Comparison of ENCODE assay signal across 7 cellular contexts in the genomic region with DNA sequence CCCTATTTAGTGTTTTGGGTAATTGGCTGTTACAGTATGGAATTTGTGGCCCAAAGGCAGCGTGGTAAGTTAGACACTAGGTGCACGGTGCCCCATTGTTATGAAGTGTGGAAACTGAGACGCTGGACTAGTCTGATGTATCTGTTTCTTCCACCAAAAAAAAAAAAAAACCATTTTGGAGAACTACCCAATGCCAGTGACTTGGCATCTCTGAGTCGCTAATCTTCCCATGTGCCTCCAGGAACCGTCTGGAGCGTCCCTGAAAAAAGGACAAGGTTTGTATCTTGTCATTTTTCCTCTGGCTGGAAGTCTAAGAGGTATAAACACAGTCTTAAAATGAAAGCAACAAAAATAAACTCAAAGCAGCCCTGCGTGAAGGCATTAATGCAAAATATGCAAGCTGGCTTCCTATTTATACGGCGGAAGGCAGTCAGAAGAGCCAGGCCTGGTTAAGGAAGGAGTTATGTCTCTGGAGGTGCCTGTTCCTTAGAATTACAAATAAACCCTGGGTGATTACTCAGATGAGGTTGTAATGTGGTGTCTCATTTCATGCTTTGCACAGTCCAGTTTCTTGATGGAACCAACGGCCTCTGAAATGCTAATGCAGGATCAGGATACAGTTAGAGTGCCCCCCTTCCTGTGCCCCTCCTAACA. TPM values are rescaled to one million over a fixed set of nuclear protein-coding genes. Genes with fewer than 3 reads are reported as not detected.
DNase-seq lines count a peak whose midpoint lies in the region; ATAC-seq and FAIRE-seq lines count a peak whose summit lies in the region.

No MANE protein-coding gene starts in this region.

- DNase-seq in HT1080 (ENCODE audit: low read depth) (peak; percentile 65), astrocyte of the hippocampus (ENCODE audit: low read depth, low spot score) (peak; percentile 82), substantia nigra (lab: John Stamatoyannopoulos, UW) (no peak), RCC 7860 (ENCODE audit: low spot score) (no peak)
- DNase-seq in stimulated activated CD8-positive, alpha-beta memory T cell treated with anti-CD3 and anti-CD28 coated beads, Interleukin-4, amount 100 ng/mL, for 48 hours: no peak

- H3K27ac ChIP-seq in layer of hippocampus (ENCODE audit: low read depth, low read length): peak overlapping the region; percentile 85
- H3K27ac ChIP-seq in substantia nigra (ENCODE audit: low read depth, low read length, poor library complexity, severe bottlenecking): peak overlapping the region; percentile 84

- no peak for ATAC-seq in HG03135 (IDR thresholded peaks at IDR 0.05; ENCODE audit: unreplicated experiment)

- H3K27me3 ChIP-seq in layer of hippocampus (ENCODE audit: control insufficient read depth, insufficient read depth, low read length): no peaks in the 10 kb centered on the region

- no peak for FAIRE-seq in RCC 7860 (lab: Jason Lieb, UNC)

RNA-seq across cellular contexts. Expression of gene ACTN4, which starts 20.2 kb away (rescaled TPM):
- 446 and 615 TPM in 2 replicates for total RNA-seq in HT1080 (2014; rRNA removed; shearing (Covaris generic))
- 417 and 451 TPM in 2 replicates for polyA plus RNA-seq in HT1080 (2015; cell fraction: cytosol; rRNA removed)
- 2,693 and 2,910 TPM in 2 replicates for polyA plus RNA-seq in HT1080 (2015; cell fraction: nucleus; rRNA removed)

RNA-seq across cellular contexts. Expression of gene EIF3K, which starts 48.7 kb away (rescaled TPM):
- total RNA-seq in HT1080 (2014; rRNA removed; shearing (Covaris generic)): 564 and 651 TPM in 2 replicates
- 559 and 698 TPM in 2 replicates for polyA plus RNA-seq in HT1080 (2015; cell fraction: cytosol; rRNA removed)
- 308 and 347 TPM in 2 replicates for polyA plus RNA-seq in HT1080 (2015; cell fraction: nucleus; rRNA removed)

RNA-seq across cellular contexts. Expression of gene MAP4K1, which starts 49.9 kb away (rescaled TPM):
- 0.20 and 0.24 TPM in 2 replicates for total RNA-seq in HT1080 (2014; rRNA removed; shearing (Covaris generic))
- polyA plus RNA-seq in HT1080 (2015; cell fraction: cytosol; rRNA removed): 0.10 and 0.44 TPM in 2 replicates
- polyA plus RNA-seq in HT1080 (2015; cell fraction: nucleus; rRNA removed): 0.24 and 0.68 TPM in 2 replicates

Comparison
In these comparisons a context has a peak if more than half of its experiments do, and no peak if none do; other contexts are left out.
1. DNase-seq: peak in HT1080 (single experiment) and astrocyte of the hippocampus (single experiment); none in substantia nigra (0 of 49), stimulated activated CD8-positive, alpha-beta memory T cell treated with anti-CD3 and anti-CD28 coated beads, Interleukin-4, amount 100 ng/mL, for 48 hours (single experiment) and RCC 7860 (single experiment).